Comparison of ENCODE assay signal across 13 cellular contexts in the genomic region with DNA sequence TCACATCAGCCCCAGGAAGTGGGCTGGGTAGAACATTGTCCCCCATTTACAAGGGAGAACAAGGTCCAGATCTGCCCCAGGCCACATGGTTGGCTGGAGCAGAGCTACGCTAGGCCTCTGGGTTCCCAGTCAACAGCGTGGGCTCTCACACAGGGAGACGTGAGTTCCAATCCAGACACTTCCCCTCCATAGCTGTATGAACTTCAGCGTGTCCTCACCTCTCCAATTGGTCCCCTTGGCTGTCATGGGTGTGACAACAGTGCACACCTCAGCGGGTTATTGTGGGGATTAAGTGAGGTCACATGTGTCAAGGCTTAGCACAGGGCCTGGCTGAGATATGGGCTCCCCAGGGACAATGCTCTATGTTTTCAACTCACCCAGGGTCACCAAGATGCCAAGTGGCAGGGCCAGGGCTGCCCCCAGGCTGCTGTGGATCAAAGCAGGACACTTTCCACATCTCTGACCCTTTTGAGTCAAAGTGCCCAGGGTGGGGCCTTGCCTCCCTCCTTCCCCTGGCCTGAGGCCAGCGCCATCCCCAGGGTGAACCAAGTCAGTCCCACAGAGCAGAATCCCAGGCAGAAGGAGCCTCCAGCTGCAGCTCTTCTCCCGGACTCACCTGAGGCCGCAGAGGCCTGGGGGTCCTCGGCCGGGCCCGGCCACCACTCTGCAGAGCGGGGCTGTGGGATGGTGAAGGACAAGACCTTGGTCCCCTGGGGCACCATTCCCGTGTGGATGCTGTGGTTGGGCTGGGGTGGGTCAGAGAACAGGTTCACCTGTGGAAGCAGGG. TPM values are rescaled to one million over a fixed set of nuclear protein-coding genes. Genes with fewer than 3 reads are reported as not detected.
DNase-seq lines count a peak whose midpoint lies in the region; ATAC-seq and TF ChIP-seq lines count a peak whose summit lies in the region.
"Had no signal": no experiment of that assay in that cellular context is flagged by ENCODE, and none has a peak within 500 bp of the region (broad histone marks: within the 10 kb centered on the region; RNA-seq: fewer than 3 reads in every experiment).

No MANE protein-coding gene starts in this region.

- H3K27me3 ChIP-seq in lower lobe of right lung (ENCODE audit: low read depth), result no peaks in the 10 kb centered on the region
- H3K27me3 ChIP-seq in upper lobe of left lung, result no peaks in the 10 kb centered on the region
- H3K27me3 ChIP-seq in A673 (replicated peaks; ENCODE audit: insufficient read depth, low read depth, low read length, poor library complexity), result no peaks in the 10 kb centered on the region

- peaks cover 67% of the 10 kb centered on the region for H3K36me3 ChIP-seq in lower lobe of right lung
- H3K36me3 ChIP-seq in upper lobe of left lung, result peaks cover 7 to 69% (median 25%) of the 10 kb centered on the region in 4 donors
- peaks cover 32% of the 10 kb centered on the region for H3K36me3 ChIP-seq in A673 (ENCODE audit: insufficient read depth, low read length, poor library complexity, severe bottlenecking)

- peak overlapping the region; percentile 93 for H3K27ac Mint-ChIP-seq in activated naive CD4-positive, alpha-beta T cell treated with anti-CD3 and anti-CD28 coated beads for 36 hours
- H3K27ac Mint-ChIP-seq in activated T-helper 1 cell treated with anti-CD3 and anti-CD28 coated beads, Interleukin-12 subunit alpha, Interleukin-12 subunit beta, Interleukin-2, Interleukin-4 antibody, amounts not matched to agents 30 ng/mL and 10 ng/mL and 1 ng/mL, durations not matched to agents 14 hours and 24 hours and 36 hours, result peak overlapping the region; percentile 97

- H3K4me1 ChIP-seq in lower lobe of right lung (peaks cover 59% of the 10 kb centered on the region), upper lobe of left lung (peaks cover 64 to 85% (median 74%) of the 10 kb centered on the region in 4 donors), A673 (ENCODE audit: insufficient read depth, low read length, poor library complexity, severe bottlenecking) (peaks cover 10% of the 10 kb centered on the region)

- H3K4me1 Mint-ChIP-seq in activated naive CD4-positive, alpha-beta T cell treated with anti-CD3 and anti-CD28 coated beads for 36 hours (ENCODE audit: low read depth), result peaks cover 87% of the 10 kb centered on the region
- H3K4me1 Mint-ChIP-seq in activated T-helper 1 cell treated with anti-CD3 and anti-CD28 coated beads, Interleukin-12 subunit alpha, Interleukin-12 subunit beta, Interleukin-2, Interleukin-4 antibody, amounts not matched to agents 30 ng/mL and 10 ng/mL and 1 ng/mL, durations not matched to agents 14 hours and 24 hours and 36 hours (ENCODE audit: low read depth), result peaks cover 88% of the 10 kb centered on the region

- no peak for TF ChIP-seq CTCF in lower lobe of right lung (IDR thresholded peaks at IDR 0.05)
- no peak for TF ChIP-seq CTCF in upper lobe of left lung (IDR thresholded peaks at IDR 0.05)
- no peak for TF ChIP-seq CTCF in A673 (conservative IDR thresholded peaks at IDR 0.05; ENCODE audit: low read depth, low read length)

- WGBS in upper lobe of left lung, 2 donors, result 89 to 96% methylated on average over 7 to 13 of the region's 13 CpGs

- peaks cover 74% of the 10 kb centered on the region for H3K36me3 Mint-ChIP-seq in activated naive CD4-positive, alpha-beta T cell treated with anti-CD3 and anti-CD28 coated beads for 36 hours (ENCODE audit: low read depth)
- peaks cover 66% of the 10 kb centered on the region for H3K36me3 Mint-ChIP-seq in activated T-helper 1 cell treated with anti-CD3 and anti-CD28 coated beads, Interleukin-12 subunit alpha, Interleukin-12 subunit beta, Interleukin-2, Interleukin-4 antibody, amounts not matched to agents 30 ng/mL and 10 ng/mL and 1 ng/mL, durations not matched to agents 14 hours and 24 hours and 36 hours (ENCODE audit: low read depth)

- no peak overlapping the region for H3K4me3 Mint-ChIP-seq in activated naive CD4-positive, alpha-beta T cell treated with anti-CD3 and anti-CD28 coated beads for 36 hours
- H3K4me3 Mint-ChIP-seq in activated T-helper 1 cell treated with anti-CD3 and anti-CD28 coated beads, Interleukin-12 subunit alpha, Interleukin-12 subunit beta, Interleukin-2, Interleukin-4 antibody, amounts not matched to agents 30 ng/mL and 10 ng/mL and 1 ng/mL, durations not matched to agents 14 hours and 24 hours and 36 hours, result peak overlapping the region; percentile 38

- H3K27me3 Mint-ChIP-seq in activated naive CD4-positive, alpha-beta T cell treated with anti-CD3 and anti-CD28 coated beads for 36 hours (ENCODE audit: low read depth), result no peaks in the 10 kb centered on the region
- no peaks in the 10 kb centered on the region for H3K27me3 Mint-ChIP-seq in activated T-helper 1 cell treated with anti-CD3 and anti-CD28 coated beads, Interleukin-12 subunit alpha, Interleukin-12 subunit beta, Interleukin-2, Interleukin-4 antibody, amounts not matched to agents 30 ng/mL and 10 ng/mL and 1 ng/mL, durations not matched to agents 14 hours and 24 hours and 36 hours (ENCODE audit: insufficient read depth)

- intact Hi-C loops in activated naive CD4-positive, alpha-beta T cell treated with anti-CD3 and anti-CD28 coated beads for 36 hours (cut with micrococcal nuclease), result no loop called here
- intact Hi-C loops in activated T-helper 1 cell treated with anti-CD3 and anti-CD28 coated beads, Interleukin-12 subunit alpha, Interleukin-12 subunit beta, Interleukin-2, Interleukin-4 antibody, amounts not matched to agents 30 ng/mL and 10 ng/mL and 1 ng/mL, durations not matched to agents 14 hours and 24 hours and 36 hours (cut with micrococcal nuclease), result no loop called here
- intact Hi-C loops in lower lobe of right lung (cut with DNase I), result no loop called here
- intact Hi-C loops in A673 (cut with micrococcal nuclease; ENCODE audit: unreplicated experiment), result no loop called here

- peak overlapping the region; percentile 70 for H3K27ac ChIP-seq in lower lobe of right lung
- H3K27ac ChIP-seq in upper lobe of left lung, result peak overlapping the region; percentile 76 to 88 (median 82)
- no peak overlapping the region for H3K27ac ChIP-seq in A673 (ENCODE audit: low read depth, low read length, poor library complexity, severe bottlenecking)
- H3K27ac ChIP-seq: parathyroid adenoma had no signal

- H3K4me3 ChIP-seq in lower lobe of right lung (no peak overlapping the region), upper lobe of left lung (no peak overlapping the region), A673 (ENCODE audit: low read depth, low read length, poor library complexity, severe bottlenecking) (no peak overlapping the region)

- TF ChIP-seq POLR2A in upper lobe of left lung (IDR thresholded peaks at IDR 0.05), result no peak

- H3K9me3 ChIP-seq in lower lobe of right lung, result no peaks in the 10 kb centered on the region
- H3K9me3 ChIP-seq in upper lobe of left lung, result no peaks in the 10 kb centered on the region
- no peaks in the 10 kb centered on the region for H3K9me3 ChIP-seq in A673 (ENCODE audit: low read depth, low read length, poor library complexity, severe bottlenecking)

- CTCF ChIA-PET in activated naive CD4-positive, alpha-beta T cell treated with anti-CD3 and anti-CD28 coated beads for 36 hours (lab: Charles Lee), result interaction anchor here (0.9 to 2.8 kb wide), 5 partner anchors 12 to 38 kb away, joined by 3 to 23 read pairs (median 4); no protein-coding TSS in a partner anchor
- CTCF ChIA-PET in A673 (lab: Charles Lee), result no interaction called here

- no peak for ATAC-seq in lower lobe of right lung
- no peak for ATAC-seq in upper lobe of left lung (ENCODE audit: low FRiP score in 2 of 2)
- ATAC-seq in HG03097 (IDR thresholded peaks at IDR 0.05; ENCODE audit: low FRiP score, unreplicated experiment), result no peak

- no TSS peak for BruUV-seq in A673 (replicated peaks; lab: Mats Ljungman, UMichigan)

- H3K9me3 Mint-ChIP-seq in activated naive CD4-positive, alpha-beta T cell treated with anti-CD3 and anti-CD28 coated beads for 36 hours, result no peaks in the 10 kb centered on the region
- H3K9me3 Mint-ChIP-seq in activated T-helper 1 cell treated with anti-CD3 and anti-CD28 coated beads, Interleukin-12 subunit alpha, Interleukin-12 subunit beta, Interleukin-2, Interleukin-4 antibody, amounts not matched to agents 30 ng/mL and 10 ng/mL and 1 ng/mL, durations not matched to agents 14 hours and 24 hours and 36 hours, result no peaks in the 10 kb centered on the region

- DNase-seq in activated naive CD4-positive, alpha-beta T cell treated with anti-CD3 and anti-CD28 coated beads for 36 hours, result no peak
- DNase-seq in activated naive CD4-positive, alpha-beta T cell treated with anti-CD3 and anti-CD28 coated beads, Interleukin-2, amount 50 U/mL, for 16 hours, result no peak
- DNase-seq in activated T-helper 1 cell treated with anti-CD3 and anti-CD28 coated beads, Interleukin-12 subunit alpha, Interleukin-12 subunit beta, Interleukin-2, Interleukin-4 antibody, amounts not matched to agents 30 ng/mL and 10 ng/mL and 1 ng/mL, durations not matched to agents 14 hours and 24 hours and 36 hours (ENCODE audit: low spot score), result no peak
- DNase-seq in lower lobe of right lung (no peak), upper lobe of left lung (no peak), germinal center (ENCODE audit: low spot score) (no peak), A673 (ENCODE audit: low spot score) (no peak)
- DNase-seq: activated CD4-positive, alpha-beta T cell treated with anti-CD3 and anti-CD28 coated beads, Interleukin-2, amount 50 U/mL, for 4 hours; GDM1; H7 had no signal

- no peak for TF ChIP-seq EP300 in upper lobe of left lung (IDR thresholded peaks at IDR 0.05)

- POLR2A ChIA-PET in A673 (lab: Charles Lee; ENCODE audit: low non-redundant PET), result no interaction called here

RNA-seq across cellular contexts. Expression of a gene that starts 19.8 kb away (rescaled TPM):
- total RNA-seq in activated naive CD4-positive, alpha-beta T cell treated with anti-CD3 and anti-CD28 coated beads for 36 hours, result 100 to 1,000 TPM; 107 to 118 TPM
- total RNA-seq in activated T-helper 1 cell treated with anti-CD3 and anti-CD28 coated beads, Interleukin-12 subunit alpha, Interleukin-12 subunit beta, Interleukin-2, Interleukin-4 antibody, amounts not matched to agents 30 ng/mL and 10 ng/mL and 1 ng/mL, durations not matched to agents 14 hours and 24 hours and 36 hours, result 178 and 182 TPM in 2 replicates
- total RNA-seq in lower lobe of right lung (66.9 TPM), upper lobe of left lung (100 to 1,000 TPM in 1 of 6 donors, 10 to 100 TPM in 5; 38.3 to 152 (median 61.5) TPM), A673 (2021) (20.4 and 28.8 TPM in 2 replicates)

RNA-seq across cellular contexts. Expression of a gene that starts 38.3 kb away (rescaled TPM):
- total RNA-seq in activated naive CD4-positive, alpha-beta T cell treated with anti-CD3 and anti-CD28 coated beads for 36 hours, result not detected
- not detected in 2 replicates for total RNA-seq in activated T-helper 1 cell treated with anti-CD3 and anti-CD28 coated beads, Interleukin-12 subunit alpha, Interleukin-12 subunit beta, Interleukin-2, Interleukin-4 antibody, amounts not matched to agents 30 ng/mL and 10 ng/mL and 1 ng/mL, durations not matched to agents 14 hours and 24 hours and 36 hours
- total RNA-seq in lower lobe of right lung (3.1 TPM), upper lobe of left lung (1 to 10 TPM in 4 of 6 donors, not detected in 2; 2.2 to 5.5 (median 4.0) TPM), A673 (2021) (not detected in 2 replicates)
- total RNA-seq: SK-MEL-5 had no signal

RNA-seq across cellular contexts. Expression of a gene that starts 45.1 kb away (rescaled TPM):
- total RNA-seq in activated naive CD4-positive, alpha-beta T cell treated with anti-CD3 and anti-CD28 coated beads for 36 hours, result not detected
- not detected in 2 replicates for total RNA-seq in activated T-helper 1 cell treated with anti-CD3 and anti-CD28 coated beads, Interleukin-12 subunit alpha, Interleukin-12 subunit beta, Interleukin-2, Interleukin-4 antibody, amounts not matched to agents 30 ng/mL and 10 ng/mL and 1 ng/mL, durations not matched to agents 14 hours and 24 hours and 36 hours
- total RNA-seq in lower lobe of right lung (9.2 TPM), upper lobe of left lung (10 to 100 TPM in 4 of 6 donors, 1 to 10 TPM in 1, not detected in 1; 1.8 to 17.9 (median 12.0) TPM), A673 (2021) (not detected in 2 replicates)
- total RNA-seq: H7, SK-MEL-5 had no signal
